ENCODE assay signal across 23 cellular contexts in the genomic region with DNA sequence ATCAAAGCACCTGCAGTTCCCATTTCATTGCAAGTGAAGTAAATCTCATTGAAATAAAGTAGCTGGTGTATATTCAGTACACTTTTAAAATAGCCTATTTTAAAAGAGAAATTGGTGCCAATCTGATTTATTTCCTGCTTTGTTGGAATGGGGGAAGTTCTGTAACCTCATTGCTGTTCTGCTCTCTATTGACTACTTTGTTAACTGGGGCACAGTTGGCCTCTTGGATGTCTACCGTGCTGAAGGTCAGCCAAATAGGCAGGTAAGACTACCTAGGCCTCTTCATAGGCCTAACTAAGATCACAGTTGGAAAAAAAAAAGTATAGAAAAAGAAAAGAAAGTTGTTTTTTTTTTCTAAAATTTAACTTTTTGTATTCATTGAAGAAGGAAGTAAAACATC. TPM values are rescaled to one million over a fixed set of nuclear protein-coding genes. Genes with fewer than 3 reads are reported as not detected.
DNase-seq lines count a peak whose midpoint lies in the region; ATAC-seq and TF ChIP-seq lines count a peak whose summit lies in the region.
"Had no signal": no experiment of that assay in that cellular context is flagged by ENCODE, and none has a peak within 500 bp of the region (broad histone marks: within the 10 kb centered on the region; RNA-seq: fewer than 3 reads in every experiment).

No MANE protein-coding gene starts in this region.

- no peaks in the 10 kb centered on the region for H3K27me3 Mint-ChIP-seq in naive B cell
- no peaks in the 10 kb centered on the region for H3K27me3 Mint-ChIP-seq in activated T-cell treated with anti-CD3 and anti-CD28 coated beads, Interleukin-2, amount 50 U/mL, for 72 hours (ENCODE audit: low read depth)
- H3K27me3 Mint-ChIP-seq: IgD-negative memory B cell had no signal

- peak overlapping the region in 5 of 6 donors; percentile 4 to 63 (median 42) for H3K27ac Mint-ChIP-seq in naive B cell
- no peak overlapping the region for H3K27ac Mint-ChIP-seq in activated T-cell treated with anti-CD3 and anti-CD28 coated beads, Interleukin-2, amount 50 U/mL, for 72 hours
- H3K27ac Mint-ChIP-seq: CD8-positive, alpha-beta T cell had no signal

- H3K9me3 ChIP-seq in right cardiac atrium (ENCODE audit: control insufficient read depth, low read length): no peaks in the 10 kb centered on the region

- intact Hi-C loops in right cardiac atrium (cut with DNase I): no loop called here
- intact Hi-C loops in left ventricle myocardium superior (cut with micrococcal nuclease): no loop called here
- intact Hi-C loops in left colon (cut with DNase I, micrococcal nuclease): no loop called here

- H3K4me3 Mint-ChIP-seq in naive B cell: no peak overlapping the region
- H3K4me3 Mint-ChIP-seq in activated T-cell treated with anti-CD3 and anti-CD28 coated beads, Interleukin-2, amount 50 U/mL, for 72 hours: no peak overlapping the region
- H3K4me3 Mint-ChIP-seq: CD8-positive, alpha-beta T cell; IgD-negative memory B cell had no signal

- H3K27me3 ChIP-seq in right cardiac atrium (ENCODE audit: control insufficient read depth, insufficient read depth): no peaks in the 10 kb centered on the region

- peak overlapping the region; percentile 37 for H3K27ac ChIP-seq in right cardiac atrium (ENCODE audit: low read length)

- 26% methylated on average over 1 of the region's 1 CpG for WGBS in right cardiac atrium

- H3K9me3 Mint-ChIP-seq in naive B cell: peaks cover 0 to 3% (median 0%) of the 10 kb centered on the region in 7 donors
- no peaks in the 10 kb centered on the region for H3K9me3 Mint-ChIP-seq in activated T-cell treated with anti-CD3 and anti-CD28 coated beads, Interleukin-2, amount 50 U/mL, for 72 hours
- H3K9me3 Mint-ChIP-seq: CD8-positive, alpha-beta T cell; IgD-negative memory B cell had no signal

- DNase-seq in right cardiac atrium: no peak
- DNase-seq in left ventricle myocardium superior: no peak
- no peak for DNase-seq in left colon
- no peak for DNase-seq in naive B cell
- no peak for DNase-seq in activated T-cell treated with anti-CD3 and anti-CD28 coated beads, Interleukin-2, amount 50 U/mL, for 72 hours
- no peak for DNase-seq in GM20000 (ENCODE audit: low spot score)
- DNase-seq in NOMO-1 treated with DMSO at 0.1 percent for 48 hours (lab: John Stamatoyannopoulos, UW; ENCODE audit: unreplicated experiment): no peak
- DNase-seq: 8988T; CD8-positive, alpha-beta T cell; DND-41; Kasumi-1; MM.1S; NCI-H1105; NCI-H1694; NCI-H510A treated with DMSO at 0.1 percent for 48 hours; NCI-H82 had no signal

- no peak overlapping the region for H3K4me3 ChIP-seq in right cardiac atrium (ENCODE audit: low read length)

- TF ChIP-seq CTCF in GM20000 (IDR thresholded peaks at IDR 0.05; ENCODE audit: extremely low read depth, missing control alignments): no peak

- ATAC-seq in right cardiac atrium (no peak), left ventricle myocardium superior (no peak), left colon (peak; percentile 19), naive B cell (ENCODE audit: low read depth in 2 of 2) (no peak), GM18909 (IDR thresholded peaks at IDR 0.05; ENCODE audit: poor library complexity, unreplicated experiment) (no peak)
- no peak for ATAC-seq in activated T-cell treated with anti-CD3 and anti-CD28 coated beads, Interleukin-2, amount 50 U/mL, for 72 hours (replicated peaks in 1 of 2)
- ATAC-seq: CD8-positive, alpha-beta T cell; Panc1; Right ventricle myocardium inferior had no signal

- peaks cover 0 to 4% of the 10 kb centered on the region in 2 donors for H3K36me3 Mint-ChIP-seq in naive B cell
- H3K36me3 Mint-ChIP-seq in activated T-cell treated with anti-CD3 and anti-CD28 coated beads, Interleukin-2, amount 50 U/mL, for 72 hours (ENCODE audit: insufficient read depth in 2 of 2): peaks cover 0 to 2% of the 10 kb centered on the region in 2 donors

- H3K4me1 Mint-ChIP-seq in naive B cell: peaks cover 20 to 36% (median 36%) of the 10 kb centered on the region in 3 donors
- no peaks in the 10 kb centered on the region for H3K4me1 Mint-ChIP-seq in activated T-cell treated with anti-CD3 and anti-CD28 coated beads, Interleukin-2, amount 50 U/mL, for 72 hours (ENCODE audit: low read depth)

- peaks cover 14% of the 10 kb centered on the region for H3K4me1 ChIP-seq in right cardiac atrium (ENCODE audit: control insufficient read depth, insufficient read depth, low read length)

RNA-seq across cellular contexts. Expression of a gene that starts 9.2 kb away (rescaled TPM):
- total RNA-seq in right cardiac atrium: 10 to 100 TPM; 66.6 to 98.6 (median 77.5) TPM
- polyA plus RNA-seq in right cardiac atrium: 32.2 TPM
- total RNA-seq in left ventricle myocardium superior: 66.6 TPM
- 100 to 1,000 TPM; 458 to 553 TPM for total RNA-seq in left colon
- 1 to 10 TPM in 5 of 6 donors, under 1 TPM in 1; 0.28 to 9.5 (median 7.8) TPM for polyA plus RNA-seq in naive B cell (ENCODE audit: low read depth in 6 of 6)
- total RNA-seq in activated T-cell treated with anti-CD3 and anti-CD28 coated beads, Interleukin-2, amount 50 U/mL, for 72 hours: 10 to 100 TPM in 1 of 2 donors, 1 to 10 TPM in 1; 6.3 to 10.6 TPM

RNA-seq across cellular contexts. Expression of a gene that starts 19.2 kb away (rescaled TPM):
- total RNA-seq in right cardiac atrium (not detected), left ventricle myocardium superior (not detected), left colon (not detected)
- polyA plus RNA-seq in right cardiac atrium (0.02 TPM), naive B cell (ENCODE audit: low read depth in 6 of 6) (1 to 10 TPM in 3 of 6 donors, under 1 TPM in 2, not detected in 1; 0.47 to 1.6 (median 1.4) TPM)
- not detected for total RNA-seq in activated T-cell treated with anti-CD3 and anti-CD28 coated beads, Interleukin-2, amount 50 U/mL, for 72 hours
- total RNA-seq: CD8-positive, alpha-beta T cell; H1; HT1080; Right ventricle myocardium inferior had no signal
- polyA plus RNA-seq: BJ had no signal

RNA-seq across cellular contexts. Expression of a gene that starts 29.5 kb away (rescaled TPM):
- 100 to 1,000 TPM in 2 of 4 donors, 10 to 100 TPM in 2; 91.3 to 110 (median 99.1) TPM for total RNA-seq in right cardiac atrium
- polyA plus RNA-seq in right cardiac atrium: 163 TPM
- 76.8 TPM for total RNA-seq in left ventricle myocardium superior
- 10 to 100 TPM; 64.0 to 77.4 TPM for total RNA-seq in left colon
- 100 to 1,000 TPM; 299 to 401 (median 350) TPM for polyA plus RNA-seq in naive B cell (ENCODE audit: low read depth in 6 of 6)
- total RNA-seq in activated T-cell treated with anti-CD3 and anti-CD28 coated beads, Interleukin-2, amount 50 U/mL, for 72 hours: 100 to 1,000 TPM; 147 to 162 TPM

RNA-seq across cellular contexts. Expression of a gene that starts 58.4 kb away (rescaled TPM):
- total RNA-seq in right cardiac atrium (10 to 100 TPM; 57.4 to 78.1 (median 70.8) TPM), left ventricle myocardium superior (65.6 TPM), left colon (100 to 1,000 TPM in 1 of 2 donors, 10 to 100 TPM in 1; 93.4 to 132 TPM)
- polyA plus RNA-seq in right cardiac atrium (73.2 TPM), naive B cell (ENCODE audit: low read depth in 6 of 6) (10 to 100 TPM; 61.5 to 77.9 (median 72.3) TPM)
- total RNA-seq in activated T-cell treated with anti-CD3 and anti-CD28 coated beads, Interleukin-2, amount 50 U/mL, for 72 hours: 10 to 100 TPM; 54.2 to 69.8 TPM

RNA-seq across cellular contexts. Expression of a gene that starts 58.8 kb away (rescaled TPM):
- total RNA-seq in right cardiac atrium (10 to 100 TPM in 2 of 4 donors, 1 to 10 TPM in 2; 8.4 to 10.5 (median 9.5) TPM), left ventricle myocardium superior (8.8 TPM), left colon (10 to 100 TPM; 10.4 to 12.1 TPM)
- polyA plus RNA-seq in right cardiac atrium (9.8 TPM), naive B cell (ENCODE audit: low read depth in 6 of 6) (10 to 100 TPM; 17.6 to 24.3 (median 21.7) TPM)
- total RNA-seq in activated T-cell treated with anti-CD3 and anti-CD28 coated beads, Interleukin-2, amount 50 U/mL, for 72 hours: 10 to 100 TPM; 19.8 to 20.0 TPM
